ENCODE assay signal across 9 cellular contexts in the genomic region with DNA sequence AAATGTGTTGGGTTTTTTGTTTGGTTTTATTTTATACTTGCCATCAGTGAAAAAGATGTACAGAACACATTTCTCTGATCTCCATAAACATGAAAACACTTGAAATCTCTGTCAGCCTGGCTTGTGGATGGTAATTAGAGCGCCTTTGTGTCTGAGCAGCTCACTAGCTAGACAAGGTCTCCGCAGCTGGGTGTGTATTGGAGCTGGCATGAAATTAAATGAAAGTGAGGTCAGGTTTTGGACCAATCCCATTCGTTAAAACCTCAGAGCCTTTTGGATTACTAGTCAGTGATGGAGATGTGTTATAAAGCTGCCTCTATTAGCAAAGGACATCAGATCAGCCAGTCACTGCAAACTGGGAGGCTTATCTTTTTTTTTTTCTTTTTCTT. TPM values are rescaled to one million over a fixed set of nuclear protein-coding genes. Genes with fewer than 3 reads are reported as not detected.
DNase-seq lines count a peak whose midpoint lies in the region; ATAC-seq and TF ChIP-seq lines count a peak whose summit lies in the region.
"Had no signal": no experiment of that assay in that cellular context is flagged by ENCODE, and none has a peak within 500 bp of the region (broad histone marks: within the 10 kb centered on the region; RNA-seq: fewer than 3 reads in every experiment).

No MANE protein-coding gene starts in this region.

- H3K36me3 Mint-ChIP-seq in central memory CD8-positive, alpha-beta T cell (ENCODE audit: insufficient read depth): peaks cover 25% of the 10 kb centered on the region
- H3K36me3 Mint-ChIP-seq in natural killer cell treated with Interleukin-12 subunit alpha and Interleukin-12 subunit beta and Interleukin-15 and Interleukin-18, amount 100 ng/mL, for 72 hours: no peaks in the 10 kb centered on the region

- no peaks in the 10 kb centered on the region for H3K27me3 ChIP-seq in testis

- peaks cover 40% of the 10 kb centered on the region for H3K4me1 Mint-ChIP-seq in central memory CD8-positive, alpha-beta T cell
- H3K4me1 Mint-ChIP-seq in natural killer cell treated with Interleukin-12 subunit alpha and Interleukin-12 subunit beta and Interleukin-15 and Interleukin-18, amount 100 ng/mL, for 72 hours (ENCODE audit: low read depth in 2 of 2): peaks cover 25 to 31% of the 10 kb centered on the region in 2 donors

- POLR2A ChIA-PET in OCI-LY7 (lab: Charles Lee): interaction anchor here (0.8 to 1.2 kb wide), 2 partner anchors 39 to 43 kb away, joined by 3 to 5 read pairs; no protein-coding TSS in a partner anchor

- H3K79me2 ChIP-seq in OCI-LY7 (ENCODE audit: insufficient read depth, low read depth, low read length): no peaks in the 10 kb centered on the region

- H3K4me2 ChIP-seq in OCI-LY7 (ENCODE audit: low read length): no peak overlapping the region

- H3K36me3 ChIP-seq in testis (ENCODE audit: low read depth, missing control alignments) (no peaks in the 10 kb centered on the region), OCI-LY7 (ENCODE audit: insufficient read depth, low read length) (no peaks in the 10 kb centered on the region)

- no TSS peak for BruUV-seq in OCI-LY7 (replicated peaks; lab: Mats Ljungman, UMichigan)

- TF ChIP-seq POLR2A in testis (IDR thresholded peaks at IDR 0.05): no peak

- H3K27ac Mint-ChIP-seq in central memory CD8-positive, alpha-beta T cell (ENCODE audit: low read depth): no peak overlapping the region
- H3K27ac Mint-ChIP-seq in natural killer cell treated with Interleukin-12 subunit alpha and Interleukin-12 subunit beta and Interleukin-15 and Interleukin-18, amount 100 ng/mL, for 72 hours: peak overlapping the region in 1 of 2 donors; percentile 62

- ATAC-seq in central memory CD8-positive, alpha-beta T cell (replicated peaks; ENCODE audit: extremely low read depth, poor library complexity, severe bottlenecking): no peak
- ATAC-seq in natural killer cell treated with Interleukin-12 subunit alpha and Interleukin-12 subunit beta and Interleukin-15 and Interleukin-18, amount 100 ng/mL, for 72 hours: no peak
- no peak for ATAC-seq in HG03139 (IDR thresholded peaks at IDR 0.05; ENCODE audit: unreplicated experiment)

- H3K4me3 Mint-ChIP-seq in central memory CD8-positive, alpha-beta T cell: peak overlapping the region; percentile 89
- H3K4me3 Mint-ChIP-seq in natural killer cell treated with Interleukin-12 subunit alpha and Interleukin-12 subunit beta and Interleukin-15 and Interleukin-18, amount 100 ng/mL, for 72 hours: peak overlapping the region; percentile 92

- no peaks in the 10 kb centered on the region for H4K20me1 ChIP-seq in OCI-LY7 (ENCODE audit: insufficient read depth, low read length)

- 62 to 63% methylated on average over 3 of the region's 3 CpGs for WGBS in testis, 2 donors

- no peak for TF ChIP-seq CTCF in testis (IDR thresholded peaks at IDR 0.05)
- no peak for TF ChIP-seq CTCF in OCI-LY7 (conservative IDR thresholded peaks at IDR 0.05; ENCODE audit: low read length)

- H3K27me3 Mint-ChIP-seq in central memory CD8-positive, alpha-beta T cell: no peaks in the 10 kb centered on the region
- H3K27me3 Mint-ChIP-seq in natural killer cell treated with Interleukin-12 subunit alpha and Interleukin-12 subunit beta and Interleukin-15 and Interleukin-18, amount 100 ng/mL, for 72 hours: no peaks in the 10 kb centered on the region

- H3K27ac ChIP-seq in testis: no peak overlapping the region
- H3K27ac ChIP-seq in OCI-LY7 (ENCODE audit: low read depth, low read length, poor library complexity, severe bottlenecking): no peak overlapping the region

- no peaks in the 10 kb centered on the region for H3K9me3 Mint-ChIP-seq in central memory CD8-positive, alpha-beta T cell
- no peaks in the 10 kb centered on the region for H3K9me3 Mint-ChIP-seq in natural killer cell treated with Interleukin-12 subunit alpha and Interleukin-12 subunit beta and Interleukin-15 and Interleukin-18, amount 100 ng/mL, for 72 hours

- no peaks in the 10 kb centered on the region for H3K9me2 ChIP-seq in OCI-LY7 (ENCODE audit: insufficient read depth, low read length)

- peak; percentile 76 for DNase-seq in DMS153 treated with DMSO at 0.1 percent for 48 hours (lab: John Stamatoyannopoulos, UW; ENCODE audit: unreplicated experiment)
- peak; percentile 56 for DNase-seq in NCI-H1105 (lab: John Stamatoyannopoulos, UW)
- no peak for DNase-seq in central memory CD8-positive, alpha-beta T cell (ENCODE audit: low spot score in 2 of 2)
- no peak for DNase-seq in natural killer cell treated with Interleukin-12 subunit alpha and Interleukin-12 subunit beta and Interleukin-15 and Interleukin-18, amount 100 ng/mL, for 72 hours (ENCODE audit: low spot score)
- no peak for DNase-seq in testis
- no peak for DNase-seq in dedifferentiated amniotic fluid mesenchymal stem cell (ENCODE audit: extremely low spot score)
- no peak for DNase-seq in OCI-LY7 (ENCODE audit: low spot score)
- DNase-seq: activated effector memory CD4-positive, alpha-beta T cell treated with anti-CD3 and anti-CD28 coated beads, Interleukin-2, amount 50 U/mL, for 16 hours had no signal

- CTCF ChIA-PET in OCI-LY7 (lab: Charles Lee; ENCODE audit: unreplicated experiment): interaction anchor here (0.8 kb wide), 1 partner anchor 11 kb away, joined by 3 read pairs; no protein-coding TSS in a partner anchor

- H3K4me3 ChIP-seq in testis (no peak overlapping the region), OCI-LY7 (ENCODE audit: low read depth, low read length, poor library complexity, severe bottlenecking) (no peak overlapping the region)

- H3K9me3 ChIP-seq in testis (no peaks in the 10 kb centered on the region), OCI-LY7 (ENCODE audit: low read length) (no peaks in the 10 kb centered on the region)

- H2AFZ ChIP-seq in OCI-LY7 (ENCODE audit: low read length): no peak overlapping the region

- intact Hi-C loops in testis (cut with DNase I; ENCODE audit: low total_unique reads) (no loop called here), OCI-LY7 (cut with micrococcal nuclease; ENCODE audit: unreplicated experiment) (loop anchor here (2.0 kb wide), 1 partner anchor 43 kb away; no protein-coding TSS in a partner anchor)

- H3K4me1 ChIP-seq in testis (peaks cover 13% of the 10 kb centered on the region), OCI-LY7 (ENCODE audit: insufficient read depth, low read length, poor library complexity, severe bottlenecking) (peaks cover 14% of the 10 kb centered on the region)

RNA-seq across cellular contexts. Expression of a gene that starts 2.7 kb away (rescaled TPM):
- total RNA-seq in natural killer cell treated with Interleukin-12 subunit alpha and Interleukin-12 subunit beta and Interleukin-15 and Interleukin-18, amount 100 ng/mL, for 72 hours: 1 to 10 TPM; 2.4 to 3.0 TPM
- 10 to 100 TPM; 22.1 to 29.9 TPM for total RNA-seq in testis
- 9.7 TPM for polyA plus RNA-seq in testis (ENCODE audit: insufficient read depth, low read depth, low replicate concordance)
- total RNA-seq in OCI-LY7 (2014; rRNA removed; shearing (Covaris generic)): 5.1 and 7.0 TPM in 2 replicates
- total RNA-seq in OCI-LY7 (2022): 12.2 and 12.4 TPM in 2 replicates

RNA-seq across cellular contexts. Expression of a gene that starts 12.7 kb away (rescaled TPM):
- 1 to 10 TPM; 7.1 to 8.7 TPM for total RNA-seq in natural killer cell treated with Interleukin-12 subunit alpha and Interleukin-12 subunit beta and Interleukin-15 and Interleukin-18, amount 100 ng/mL, for 72 hours
- 10 to 100 TPM; 35.7 to 37.0 TPM for total RNA-seq in testis
- 18.8 TPM for polyA plus RNA-seq in testis (ENCODE audit: insufficient read depth, low read depth, low replicate concordance)
- 9.3 and 12.3 TPM in 2 replicates for total RNA-seq in OCI-LY7 (2014; rRNA removed; shearing (Covaris generic))
- total RNA-seq in OCI-LY7 (2022): 18.3 and 18.4 TPM in 2 replicates

RNA-seq across cellular contexts. Expression of a gene that starts 29.4 kb away (rescaled TPM):
- 10 to 100 TPM; 38.2 to 40.2 TPM for total RNA-seq in natural killer cell treated with Interleukin-12 subunit alpha and Interleukin-12 subunit beta and Interleukin-15 and Interleukin-18, amount 100 ng/mL, for 72 hours
- total RNA-seq in testis (10 to 100 TPM; 50.0 to 54.6 TPM), OCI-LY7 (2022) (60.5 and 73.1 TPM in 2 replicates)
- polyA plus RNA-seq in testis (ENCODE audit: insufficient read depth, low read depth, low replicate concordance): 40.5 TPM
- 33.3 and 34.1 TPM in 2 replicates for total RNA-seq in OCI-LY7 (2014; rRNA removed; shearing (Covaris generic))

Comparison
In these comparisons a context has a peak if more than half of its experiments do, and no peak if none do; other contexts are left out.
1. DNase-seq: peak in DMS153 treated with DMSO at 0.1 percent for 48 hours (single experiment) and NCI-H1105 (single experiment); none in central memory CD8-positive, alpha-beta T cell (0 of 2), natural killer cell treated with Interleukin-12 subunit alpha and Interleukin-12 subunit beta and Interleukin-15 and Interleukin-18, amount 100 ng/mL, for 72 hours (single experiment), testis (single experiment), dedifferentiated amniotic fluid mesenchymal stem cell (single experiment) and OCI-LY7 (single experiment).